ENCODE assay signal across 25 cellular contexts in the genomic region with DNA sequence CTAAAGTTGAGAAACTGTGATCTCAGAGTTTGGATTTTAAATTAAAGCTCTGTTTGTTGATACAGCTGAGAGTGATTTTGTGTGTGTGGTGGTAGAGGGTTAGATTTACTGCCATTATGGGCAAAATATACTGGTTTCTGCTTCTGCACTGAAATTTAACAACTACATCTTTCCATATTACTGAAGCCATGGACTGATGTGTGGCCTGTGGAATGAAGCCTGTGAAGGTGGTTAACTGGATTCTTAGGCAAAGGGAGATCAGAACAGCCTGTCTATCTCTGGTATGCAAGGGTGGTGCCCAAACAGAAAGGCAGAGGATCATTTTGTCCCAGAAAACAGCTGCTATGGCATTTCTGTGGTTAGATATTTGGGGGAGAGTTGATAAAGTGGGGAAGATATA.
DNase-seq lines count a peak whose midpoint lies in the region; ATAC-seq and TF ChIP-seq lines count a peak whose summit lies in the region.
"Had no signal": no experiment of that assay in that cellular context is flagged by ENCODE, and none has a peak within 500 bp of the region (broad histone marks: within the 10 kb centered on the region; RNA-seq: fewer than 3 reads in every experiment).

No MANE protein-coding gene starts in this region.

- no peak for TF ChIP-seq POLR2A in suprapubic skin (IDR thresholded peaks at IDR 0.05)

- no peak overlapping the region for H3K4me3 ChIP-seq in choroid plexus epithelial cell (ENCODE audit: low read depth, low read length)
- H3K4me3 ChIP-seq in right atrium auricular region: no peak overlapping the region
- no peak overlapping the region for H3K4me3 ChIP-seq in suprapubic skin
- H3K4me3 ChIP-seq: coronary artery, esophagus muscularis mucosa, upper lobe of right lung had no signal

- no peak overlapping the region for H3K4me3 Mint-ChIP-seq in stimulated activated memory B cell treated with anti-CD40 and anti-IgM and Interleukin-4, amounts not matched to agents 10 μg/mL and 1 μg/mL and 100 μg/mL, for 72 hours
- H3K4me3 Mint-ChIP-seq: activated B cell treated with CpG ODN at 0.5 μM for 24 hours; activated naive CD4-positive, alpha-beta T cell treated with anti-CD3 and anti-CD28 coated beads for 36 hours; natural killer cell treated with Interleukin-12 subunit alpha and Interleukin-12 subunit beta and Interleukin-15 and Interleukin-18, amount 100 ng/mL, for 72 hours had no signal

- H3K27ac ChIP-seq in right atrium auricular region (no peak overlapping the region), suprapubic skin (no peak overlapping the region)
- H3K27ac ChIP-seq: coronary artery, esophagus muscularis mucosa, HL-60, upper lobe of right lung had no signal

- DNase-seq in AG20443 (ENCODE audit: low spot score): peak; percentile 34
- DNase-seq in NCI-H226: peak; percentile 40
- peak; percentile 54 for DNase-seq in choroid plexus epithelial cell (ENCODE audit: low read depth)
- peak; percentile 73 for DNase-seq in myocyte (ENCODE audit: low read depth)
- DNase-seq in right atrium auricular region (ENCODE audit: low spot score): no peak
- DNase-seq in Kasumi-1 (lab: John Stamatoyannopoulos, UW): no peak
- no peak for DNase-seq in suprapubic skin (ENCODE audit: low spot score in 2 of 2)
- DNase-seq: activated B cell treated with CpG ODN at 0.5 μM for 24 hours; activated naive CD4-positive, alpha-beta T cell treated with anti-CD3 and anti-CD28 coated beads for 36 hours; amniotic stem cell; C1 segment of cervical spinal cord; COR-L47; DMS79; Karpas-422; NCI-H1048; NCI-H1694; NCI-H524; Right ventricle myocardium superior; stimulated activated CD4-positive, alpha-beta T cell treated with anti-CD3 and anti-CD28 coated beads, Interleukin-4, amount 100 ng/mL, for 1 hour; upper lobe of right lung had no signal

- H3K36me3 Mint-ChIP-seq in stimulated activated memory B cell treated with anti-CD40 and anti-IgM and Interleukin-4, amounts not matched to agents 10 μg/mL and 1 μg/mL and 100 μg/mL, for 72 hours: no peaks in the 10 kb centered on the region
- H3K36me3 Mint-ChIP-seq: natural killer cell treated with Interleukin-12 subunit alpha and Interleukin-12 subunit beta and Interleukin-15 and Interleukin-18, amount 100 ng/mL, for 72 hours had no signal

- peaks cover 4% of the 10 kb centered on the region for H3K9me3 Mint-ChIP-seq in stimulated activated memory B cell treated with anti-CD40 and anti-IgM and Interleukin-4, amounts not matched to agents 10 μg/mL and 1 μg/mL and 100 μg/mL, for 72 hours
- H3K9me3 Mint-ChIP-seq: natural killer cell treated with Interleukin-12 subunit alpha and Interleukin-12 subunit beta and Interleukin-15 and Interleukin-18, amount 100 ng/mL, for 72 hours had no signal

- TF ChIP-seq EP300 in suprapubic skin (IDR thresholded peaks at IDR 0.05): no peak

- no peak for TF ChIP-seq CTCF in choroid plexus epithelial cell (conservative IDR thresholded peaks at IDR 0.05; ENCODE audit: low read depth, low read length)
- no peak for TF ChIP-seq CTCF in right atrium auricular region (IDR thresholded peaks at IDR 0.05)
- no peak for TF ChIP-seq CTCF in suprapubic skin (IDR thresholded peaks at IDR 0.05)

- H3K9me3 ChIP-seq in right atrium auricular region: peaks cover 0 to 8% of the 10 kb centered on the region in 2 donors
- no peaks in the 10 kb centered on the region for H3K9me3 ChIP-seq in suprapubic skin
- H3K9me3 ChIP-seq: upper lobe of right lung had no signal

- no peaks in the 10 kb centered on the region for H3K4me1 Mint-ChIP-seq in stimulated activated memory B cell treated with anti-CD40 and anti-IgM and Interleukin-4, amounts not matched to agents 10 μg/mL and 1 μg/mL and 100 μg/mL, for 72 hours
- H3K4me1 Mint-ChIP-seq: activated B cell treated with CpG ODN at 0.5 μM for 24 hours had no signal

- H3K27me3 Mint-ChIP-seq in stimulated activated memory B cell treated with anti-CD40 and anti-IgM and Interleukin-4, amounts not matched to agents 10 μg/mL and 1 μg/mL and 100 μg/mL, for 72 hours: no peaks in the 10 kb centered on the region

- no peak overlapping the region for H3K27ac Mint-ChIP-seq in stimulated activated memory B cell treated with anti-CD40 and anti-IgM and Interleukin-4, amounts not matched to agents 10 μg/mL and 1 μg/mL and 100 μg/mL, for 72 hours
- H3K27ac Mint-ChIP-seq: activated B cell treated with CpG ODN at 0.5 μM for 24 hours; activated naive CD4-positive, alpha-beta T cell treated with anti-CD3 and anti-CD28 coated beads for 36 hours; natural killer cell treated with Interleukin-12 subunit alpha and Interleukin-12 subunit beta and Interleukin-15 and Interleukin-18, amount 100 ng/mL, for 72 hours had no signal

- H3K4me1 ChIP-seq in right atrium auricular region (no peaks in the 10 kb centered on the region), suprapubic skin (no peaks in the 10 kb centered on the region)
- H3K4me1 ChIP-seq: upper lobe of right lung had no signal

- H3K36me3 ChIP-seq in right atrium auricular region: no peaks in the 10 kb centered on the region
- H3K36me3 ChIP-seq in suprapubic skin: no peaks in the 10 kb centered on the region
- H3K36me3 ChIP-seq: esophagus muscularis mucosa, upper lobe of right lung had no signal

- ATAC-seq in stimulated activated memory B cell treated with anti-CD40 and anti-IgM and Interleukin-4, amounts not matched to agents 10 μg/mL and 1 μg/mL and 100 μg/mL, for 72 hours: no peak
- ATAC-seq: upper lobe of right lung had no signal

- H3K27me3 ChIP-seq in right atrium auricular region (no peaks in the 10 kb centered on the region), suprapubic skin (no peaks in the 10 kb centered on the region)
- H3K27me3 ChIP-seq: esophagus muscularis mucosa, upper lobe of right lung had no signal

Comparison
In these comparisons a context has a peak if more than half of its experiments do, and no peak if none do; other contexts are left out.
1. DNase-seq: peak in AG20443 (single experiment), NCI-H226 (single experiment), choroid plexus epithelial cell (single experiment) and myocyte (single experiment); none in right atrium auricular region (single experiment), Kasumi-1 (0 of 2) and suprapubic skin (0 of 2).